Comparison of ENCODE assay signal across 25 cellular contexts in genomic region chr12:104585448-104586055, GRCh38.
DNase-seq lines count a peak whose midpoint lies in the region; ATAC-seq and TF ChIP-seq lines count a peak whose summit lies in the region.
"Had no signal": no experiment of that assay in that cellular context is flagged by ENCODE, and none has a peak within 500 bp of the region (broad histone marks: within the 10 kb centered on the region; RNA-seq: fewer than 3 reads in every experiment).

No MANE protein-coding gene starts in this region.

- H3K27me3 ChIP-seq in breast epithelium, result no peaks in the 10 kb centered on the region
- H3K27me3 ChIP-seq: stomach, tibial artery had no signal

- no peak overlapping the region for H3K4me3 Mint-ChIP-seq in MCF 10A (ENCODE audit: unreplicated experiment)
- H3K4me3 Mint-ChIP-seq in brain, result no peak overlapping the region
- H3K4me3 Mint-ChIP-seq in memory B cell, result no peak overlapping the region
- no peak overlapping the region for H3K4me3 Mint-ChIP-seq in stimulated activated memory B cell treated with anti-CD40 and anti-IgM and Interleukin-4, amounts not matched to agents 10 μg/mL and 1 μg/mL and 100 μg/mL, for 72 hours
- H3K4me3 Mint-ChIP-seq: activated CD4-positive, alpha-beta memory T cell treated with anti-CD3 and anti-CD28 coated beads, Interleukin-2, amount 10 ng/mL, durations not matched to agents 7 days and 5 days; activated naive CD8-positive, alpha-beta T cell treated with anti-CD3 and anti-CD28 coated beads, Interleukin-2, amount 10 ng/mL, durations not matched to agents 7 days and 5 days; CD8-positive, alpha-beta T cell had no signal

- ATAC-seq in memory B cell (ENCODE audit: low read depth), result no peak
- no peak for ATAC-seq in stimulated activated memory B cell treated with anti-CD40 and anti-IgM and Interleukin-4, amounts not matched to agents 10 μg/mL and 1 μg/mL and 100 μg/mL, for 72 hours
- ATAC-seq: CD8-positive, alpha-beta T cell had no signal

- H3K27ac ChIP-seq in breast epithelium, result no peak overlapping the region
- H3K27ac ChIP-seq: stomach, tibial artery had no signal

- intact Hi-C loops in MCF 10A (cut with micrococcal nuclease) (no loop called here), breast epithelium (cut with DNase I; ENCODE audit: low total_unique reads) (no loop called here)

- no peaks in the 10 kb centered on the region for H3K27me3 Mint-ChIP-seq in MCF 10A (ENCODE audit: insufficient read depth, unreplicated experiment)
- peaks cover 3% of the 10 kb centered on the region for H3K27me3 Mint-ChIP-seq in brain
- H3K27me3 Mint-ChIP-seq in memory B cell, result no peaks in the 10 kb centered on the region
- H3K27me3 Mint-ChIP-seq in stimulated activated memory B cell treated with anti-CD40 and anti-IgM and Interleukin-4, amounts not matched to agents 10 μg/mL and 1 μg/mL and 100 μg/mL, for 72 hours, result no peaks in the 10 kb centered on the region
- H3K27me3 Mint-ChIP-seq: activated CD4-positive, alpha-beta memory T cell treated with anti-CD3 and anti-CD28 coated beads, Interleukin-2, amount 10 ng/mL, durations not matched to agents 7 days and 5 days; activated naive CD8-positive, alpha-beta T cell treated with anti-CD3 and anti-CD28 coated beads, Interleukin-2, amount 10 ng/mL, durations not matched to agents 7 days and 5 days had no signal

- BruUV-seq in MCF 10A (replicated peaks; lab: Mats Ljungman, UMichigan), result no TSS peak

- H3K4me3 ChIP-seq in breast epithelium, result no peak overlapping the region
- H3K4me3 ChIP-seq: lung, stomach, tibial artery had no signal

- H3K4me1 ChIP-seq in breast epithelium, result no peaks in the 10 kb centered on the region
- H3K4me1 ChIP-seq: tibial artery had no signal

- TF ChIP-seq CTCF in MCF 10A (IDR thresholded peaks at IDR 0.05; ENCODE audit: unreplicated experiment) (no peak), breast epithelium (IDR thresholded peaks at IDR 0.05) (no peak), brain (conservative IDR thresholded peaks at IDR 0.05) (no peak)

- no peak for TF ChIP-seq POLR2A in breast epithelium (IDR thresholded peaks at IDR 0.05)

- POLR2A ChIA-PET in MCF 10A (lab: Yijun Ruan, JAX), result no interaction called here

- H3K27ac Mint-ChIP-seq in MCF 10A (ENCODE audit: low read depth, unreplicated experiment) (peak overlapping the region; percentile 32), brain (peak overlapping the region in 3 of 5 experiments; percentile 3 to 94 (median 55)), memory B cell (peak overlapping the region; percentile 60)
- peak overlapping the region; percentile 85 for H3K27ac Mint-ChIP-seq in stimulated activated memory B cell treated with anti-CD40 and anti-IgM and Interleukin-4, amounts not matched to agents 10 μg/mL and 1 μg/mL and 100 μg/mL, for 72 hours
- H3K27ac Mint-ChIP-seq: activated CD4-positive, alpha-beta memory T cell treated with anti-CD3 and anti-CD28 coated beads, Interleukin-2, amount 10 ng/mL, durations not matched to agents 7 days and 5 days; activated naive CD8-positive, alpha-beta T cell treated with anti-CD3 and anti-CD28 coated beads, Interleukin-2, amount 10 ng/mL, durations not matched to agents 7 days and 5 days; CD8-positive, alpha-beta T cell had no signal

- CTCF ChIA-PET in MCF 10A (lab: Yijun Ruan, JAX), result no interaction called here

- H3K4me1 Mint-ChIP-seq in MCF 10A (ENCODE audit: insufficient read depth, unreplicated experiment) (peaks cover 25% of the 10 kb centered on the region), brain (peaks cover 52% of the 10 kb centered on the region), memory B cell (peaks cover 54% of the 10 kb centered on the region)
- peaks cover 86% of the 10 kb centered on the region for H3K4me1 Mint-ChIP-seq in stimulated activated memory B cell treated with anti-CD40 and anti-IgM and Interleukin-4, amounts not matched to agents 10 μg/mL and 1 μg/mL and 100 μg/mL, for 72 hours

- H3K9me3 Mint-ChIP-seq in MCF 10A (ENCODE audit: unreplicated experiment) (no peaks in the 10 kb centered on the region), brain (peaks cover 0 to 2% (median 0%) of the 10 kb centered on the region in 5 experiments), memory B cell (no peaks in the 10 kb centered on the region)
- H3K9me3 Mint-ChIP-seq in stimulated activated memory B cell treated with anti-CD40 and anti-IgM and Interleukin-4, amounts not matched to agents 10 μg/mL and 1 μg/mL and 100 μg/mL, for 72 hours, result no peaks in the 10 kb centered on the region
- H3K9me3 Mint-ChIP-seq: activated naive CD8-positive, alpha-beta T cell treated with anti-CD3 and anti-CD28 coated beads, Interleukin-2, amount 10 ng/mL, durations not matched to agents 7 days and 5 days; CD8-positive, alpha-beta T cell had no signal

- no peaks in the 10 kb centered on the region for H3K36me3 ChIP-seq in breast epithelium
- H3K36me3 ChIP-seq: stomach, tibial artery had no signal

- H3K9me3 ChIP-seq in breast epithelium, result no peaks in the 10 kb centered on the region
- H3K9me3 ChIP-seq: stomach, tibial artery had no signal

- DNase-seq in MCF 10A (ENCODE audit: unreplicated experiment) (no peak), breast epithelium (ENCODE audit: low spot score in 2 of 2) (no peak), memory B cell (ENCODE audit: low spot score in 2 of 2) (no peak), NCI-H446 (lab: John Stamatoyannopoulos, UW) (no peak), SKM-1 treated with dmso at 0.1 percent for 144 hours (lab: John Stamatoyannopoulos, UW; ENCODE audit: unreplicated experiment) (no peak)
- DNase-seq in effector CD4-positive, alpha-beta T cell, result no peak
- DNase-seq: activated CD4-positive, alpha-beta memory T cell treated with anti-CD3 and anti-CD28 coated beads, Interleukin-2, amount 10 ng/mL, durations not matched to agents 7 days and 5 days; activated CD4-positive, CD25-positive, alpha-beta regulatory T cell treated with anti-CD3 and anti-CD28 coated beads, Interleukin-2, amount 50 U/mL, for 72 hours; activated naive CD8-positive, alpha-beta T cell treated with anti-CD3 and anti-CD28 coated beads, Interleukin-2, amount 10 ng/mL, durations not matched to agents 7 days and 5 days; AML-193; CD8-positive, alpha-beta T cell; erythroblast; GOT3; head of caudate nucleus; NCI-H1048; NCI-H1694; NCI-H2171; NCI-H524 treated with DMSO at 0.1 percent for 48 hours; occipital lobe; stomach; T-helper 1 cell; tibial artery had no signal

- H3K36me3 Mint-ChIP-seq in MCF 10A (ENCODE audit: insufficient read depth, unreplicated experiment), result no peaks in the 10 kb centered on the region
- peaks cover 3% of the 10 kb centered on the region for H3K36me3 Mint-ChIP-seq in brain
- peaks cover 3% of the 10 kb centered on the region for H3K36me3 Mint-ChIP-seq in memory B cell
- H3K36me3 Mint-ChIP-seq in stimulated activated memory B cell treated with anti-CD40 and anti-IgM and Interleukin-4, amounts not matched to agents 10 μg/mL and 1 μg/mL and 100 μg/mL, for 72 hours, result peaks cover 18% of the 10 kb centered on the region

Comparison
In these comparisons a context has a peak if more than half of its experiments do, and no peak if none do; other contexts are left out.
1. H3K27ac Mint-ChIP-seq: peak in every context shown above with its lines; median percentile 85 in stimulated activated memory B cell treated with anti-CD40 and anti-IgM and Interleukin-4, amounts not matched to agents 10 μg/mL and 1 μg/mL and 100 μg/mL, for 72 hours; 60 in memory B cell; 55 in brain; 32 in MCF 10A.